Comparison of ENCODE assay signal across 15 cellular contexts in genomic region chr3:52689151-52689550, GRCh38. TPM values are rescaled to one million over a fixed set of nuclear protein-coding genes. Genes with fewer than 3 reads are reported as not detected.
DNase-seq lines count a peak whose midpoint lies in the region; ATAC-seq and TF ChIP-seq lines count a peak whose summit lies in the region.
"Had no signal": no experiment of that assay in that cellular context is flagged by ENCODE, and none has a peak within 500 bp of the region (broad histone marks: within the 10 kb centered on the region; RNA-seq: fewer than 3 reads in every experiment).

No MANE protein-coding gene starts in this region.

- no peak for ATAC-seq in GM18907 (IDR thresholded peaks at IDR 0.05; ENCODE audit: unreplicated experiment)
- ATAC-seq: left lobe of liver had no signal

- H2BK5ac ChIP-seq in trophoblast cell (ENCODE audit: low read depth, low read length, poor library complexity): no peak overlapping the region

- no peak overlapping the region for H2BK120ac ChIP-seq in trophoblast cell (ENCODE audit: insufficient read depth, low read length, poor library complexity)

- no CpG with 5 or more reads among the region's 3 CpGs for WGBS in trophoblast cell (ENCODE audit: extremely low coverage, insufficient coverage, insufficient read length)

- DNase-seq in activated CD8-positive, alpha-beta memory T cell treated with anti-CD3 and anti-CD28 coated beads for 24 hours: peak; percentile 32
- DNase-seq in activated CD8-positive, alpha-beta memory T cell treated with anti-CD3 and anti-CD28 coated beads, Interleukin-2, amount 50 U/mL, for 4 hours: no peak
- DNase-seq in LNCaP clone FGC (ENCODE audit: low read depth) (peak; percentile 65), adipocyte (ENCODE audit: low read depth) (no peak), trophoblast cell (no peak), COLO668 (lab: John Stamatoyannopoulos, UW; ENCODE audit: unreplicated experiment) (no peak), T-helper 2 cell (no peak)
- DNase-seq: activated CD4-positive, CD25-positive, alpha-beta regulatory T cell; activated effector memory CD4-positive, alpha-beta T cell treated with Interleukin-2 at 50 U/mL for 16 hours; brain microvascular endothelial cell; NCI-H2081 treated with DMSO at 0.1 percent for 48 hours; NCI-H69; testis had no signal

- peaks cover 71% of the 10 kb centered on the region for H3K36me3 ChIP-seq in adipocyte (ENCODE audit: control insufficient read depth, insufficient read depth, low read length, severe bottlenecking)
- H3K36me3 ChIP-seq in trophoblast cell (ENCODE audit: control insufficient read depth in 1 of 2, insufficient read depth in 2 of 2, low read length in 2 of 2): peaks cover 27 to 53% of the 10 kb centered on the region in 2 experiments

- H3K79me2 ChIP-seq in trophoblast cell (ENCODE audit: control insufficient read depth, insufficient read depth, low read length, poor library complexity): peaks cover 10% of the 10 kb centered on the region

- no peak overlapping the region for H4K91ac ChIP-seq in trophoblast cell (ENCODE audit: low read depth, low read length)

- no peak for TF ChIP-seq CTCF in LNCaP clone FGC (IDR thresholded peaks at IDR 0.05; ENCODE audit: control insufficient read depth, extremely low read depth, insufficient read depth)

- H4K12ac ChIP-seq in trophoblast cell (ENCODE audit: low read depth, low read length): no peak overlapping the region

- H4K8ac ChIP-seq in trophoblast cell (ENCODE audit: low read depth, low read length): no peak overlapping the region

- H3K9ac ChIP-seq in adipocyte (ENCODE audit: low read length) (peak overlapping the region; percentile 99), trophoblast cell (ENCODE audit: low read length) (peak overlapping the region; percentile 63)

- H2AFZ ChIP-seq in trophoblast cell (ENCODE audit: insufficient read depth, low read length, poor library complexity): no peak overlapping the region

- H3K4me2 ChIP-seq in trophoblast cell (ENCODE audit: low read length): no peak overlapping the region

- H3K4me3 ChIP-seq in LNCaP clone FGC (ENCODE audit: low read depth, low read length): peak overlapping the region; percentile 85
- no peak overlapping the region for H3K4me3 ChIP-seq in adipocyte (ENCODE audit: low read length)
- no peak overlapping the region for H3K4me3 ChIP-seq in trophoblast cell (ENCODE audit: low read depth, low read length)
- H3K4me3 ChIP-seq: testis had no signal

- no peak overlapping the region for H3K18ac ChIP-seq in trophoblast cell (ENCODE audit: low read length)

- H3K9me3 ChIP-seq in adipocyte (ENCODE audit: control insufficient read depth, low read length) (no peaks in the 10 kb centered on the region), trophoblast cell (ENCODE audit: insufficient read depth, low read depth, low read length) (no peaks in the 10 kb centered on the region)
- H3K9me3 ChIP-seq: testis had no signal

- H3K4me1 ChIP-seq in adipocyte (ENCODE audit: control insufficient read depth, insufficient read depth, low read length): peaks cover 33% of the 10 kb centered on the region
- H3K4me1 ChIP-seq in trophoblast cell (ENCODE audit: control insufficient read depth in 1 of 2, insufficient read depth in 2 of 2, low read length in 2 of 2): peaks cover 0 to 2% of the 10 kb centered on the region in 2 experiments

- no peak overlapping the region for H2BK12ac ChIP-seq in trophoblast cell (ENCODE audit: low read length)

- H3K27ac ChIP-seq in trophoblast cell (ENCODE audit: low read depth, low read length): no peak overlapping the region
- H3K27ac ChIP-seq: brain microvascular endothelial cell, testis had no signal

- H3K27me3 ChIP-seq in adipocyte (replicated peaks; ENCODE audit: control insufficient read depth, insufficient read depth, low read length) (no peaks in the 10 kb centered on the region), trophoblast cell (ENCODE audit: insufficient read depth, low read length) (no peaks in the 10 kb centered on the region)
- H3K27me3 ChIP-seq: brain microvascular endothelial cell, testis had no signal

- no peak overlapping the region for H2AK5ac ChIP-seq in trophoblast cell (ENCODE audit: low read length)

- no peak overlapping the region for H3K4ac ChIP-seq in trophoblast cell (ENCODE audit: low read depth, low read length)

- no peak overlapping the region for H3K23ac ChIP-seq in trophoblast cell (ENCODE audit: low read length)

- no peak overlapping the region for H3K14ac ChIP-seq in trophoblast cell (ENCODE audit: low read length)

- peaks cover 7% of the 10 kb centered on the region for H3K79me1 ChIP-seq in trophoblast cell (ENCODE audit: low read length)

RNA-seq across cellular contexts. Expression of gene GNL3, which starts 3.3 kb away (rescaled TPM):
- polyA plus RNA-seq in trophoblast cell (2013): 204 and 213 TPM in 2 replicates

RNA-seq across cellular contexts. Expression of gene PBRM1, which starts 3.4 kb away (rescaled TPM):
- 33.7 and 38.9 TPM in 2 replicates for polyA plus RNA-seq in trophoblast cell (2013)

RNA-seq across cellular contexts. Expression of gene GLT8D1, which starts 16.4 kb away (rescaled TPM):
- 46.7 and 46.8 TPM in 2 replicates for polyA plus RNA-seq in trophoblast cell (2013)

RNA-seq across cellular contexts. Expression of gene SPCS1, which starts 16.8 kb away (rescaled TPM):
- polyA plus RNA-seq in trophoblast cell (2013): 139 and 144 TPM in 2 replicates

Comparison
In these comparisons a context has a peak if more than half of its experiments do, and no peak if none do; other contexts are left out.
1. DNase-seq: peak in activated CD8-positive, alpha-beta memory T cell treated with anti-CD3 and anti-CD28 coated beads for 24 hours (single experiment) and LNCaP clone FGC (single experiment); none in activated CD8-positive, alpha-beta memory T cell treated with anti-CD3 and anti-CD28 coated beads, Interleukin-2, amount 50 U/mL, for 4 hours (single experiment), adipocyte (single experiment), trophoblast cell (0 of 2), COLO668 (single experiment) and T-helper 2 cell (0 of 5).